In genomic region chr10:75168275-75168674, GRCh38 we compare ENCODE assay signal across 22 cellular contexts. TPM values are rescaled to one million over a fixed set of nuclear protein-coding genes. Genes with fewer than 3 reads are reported as not detected.
A peak's percentile ranks its signal among the peaks of the same experiment; 100 is the strongest.
DNase-seq lines count a peak whose midpoint lies in the region; ATAC-seq and TF ChIP-seq lines count a peak whose summit lies in the region.
"Had no signal": no experiment of that assay in that cellular context is flagged by ENCODE, and none has a peak within 500 bp of the region (broad histone marks: within the 10 kb centered on the region; RNA-seq: fewer than 3 reads in every experiment).

No MANE protein-coding gene starts in this region.

- DNase-seq in activated CD4-positive, alpha-beta T cell treated with anti-CD3 and anti-CD28 coated beads, Interleukin-2, amount 10 ng/mL, durations not matched to agents 7 days and 5 days = no peak
- DNase-seq in activated CD4-positive, alpha-beta T cell treated with anti-CD3 and anti-CD28 coated beads for 1 hour = no peak
- no peak for DNase-seq in CD4-positive, CD25-positive, alpha-beta regulatory T cell
- no peak for DNase-seq in T-helper 17 cell
- no peak for DNase-seq in immature natural killer cell
- no peak for DNase-seq in PC-9
- DNase-seq: AML-193, caudate nucleus, dermis blood vessel endothelial cell, hippocampal formation, mesenchymal stem cell, NCI-H1694 treated with DMSO at 0.1 percent for 48 hours, NCI-H510A, OCI-M1, T1000 had no signal

- no peaks in the 10 kb centered on the region for H3K27me3 Mint-ChIP-seq in activated CD4-positive, alpha-beta T cell treated with anti-CD3 and anti-CD28 coated beads, Interleukin-2, amount 10 ng/mL, durations not matched to agents 7 days and 5 days
- H3K27me3 Mint-ChIP-seq in CD4-positive, CD25-positive, alpha-beta regulatory T cell = no peaks in the 10 kb centered on the region
- no peaks in the 10 kb centered on the region for H3K27me3 Mint-ChIP-seq in T-helper 17 cell
- H3K27me3 Mint-ChIP-seq in immature natural killer cell (ENCODE audit: low read depth in 3 of 3) = no peaks in the 10 kb centered on the region
- H3K27me3 Mint-ChIP-seq: IgD-negative memory B cell had no signal

- no peaks in the 10 kb centered on the region for H3K9me3 ChIP-seq in CD4-positive, CD25-positive, alpha-beta regulatory T cell (ENCODE audit: control insufficient read depth in 2 of 2, low read length in 2 of 2)
- H3K9me3 ChIP-seq in T-helper 17 cell (ENCODE audit: control insufficient read depth, low read length, poor library complexity, severe bottlenecking) (no peaks in the 10 kb centered on the region), PC-9 (ENCODE audit: insufficient read depth, low read depth) (no peaks in the 10 kb centered on the region)
- H3K9me3 ChIP-seq: A549, tibial nerve had no signal

- peaks cover 34% of the 10 kb centered on the region for H3K36me3 Mint-ChIP-seq in activated CD4-positive, alpha-beta T cell treated with anti-CD3 and anti-CD28 coated beads, Interleukin-2, amount 10 ng/mL, durations not matched to agents 7 days and 5 days (ENCODE audit: low read depth)
- peaks cover 13% of the 10 kb centered on the region for H3K36me3 Mint-ChIP-seq in CD4-positive, CD25-positive, alpha-beta regulatory T cell
- H3K36me3 Mint-ChIP-seq in T-helper 17 cell (ENCODE audit: low read depth) (peaks cover 2% of the 10 kb centered on the region), immature natural killer cell (peaks cover 0 to 7% (median 4%) of the 10 kb centered on the region in 3 donors)

- H2AFZ ChIP-seq in PC-9 = no peak overlapping the region

- no peak overlapping the region for H3K4me2 ChIP-seq in PC-9
- H3K4me2 ChIP-seq: A549 had no signal

- H3K27ac Mint-ChIP-seq in activated CD4-positive, alpha-beta T cell treated with anti-CD3 and anti-CD28 coated beads, Interleukin-2, amount 10 ng/mL, durations not matched to agents 7 days and 5 days = peak overlapping the region; percentile 22
- H3K27ac Mint-ChIP-seq in CD4-positive, CD25-positive, alpha-beta regulatory T cell = peak overlapping the region; percentile 75 to 89 (median 82)
- peak overlapping the region; percentile 60 for H3K27ac Mint-ChIP-seq in T-helper 17 cell
- H3K27ac Mint-ChIP-seq in immature natural killer cell = peak overlapping the region in 5 of 6 donors; percentile 45 to 79 (median 57)

- CTCF ChIA-PET in activated CD4-positive, alpha-beta T cell treated with anti-CD3 and anti-CD28 coated beads, Interleukin-2, amount 10 ng/mL, durations not matched to agents 7 days and 5 days (lab: Charles Lee) = interaction anchor here (1.2 kb wide), 1 partner anchor 20 kb away, joined by 3 read pairs; no protein-coding TSS in a partner anchor
- CTCF ChIA-PET in PC-9 (lab: Charles Lee) = no interaction called here

- H3K79me2 ChIP-seq in PC-9 (ENCODE audit: low read depth) = no peaks in the 10 kb centered on the region

- no peak overlapping the region for H3K4me3 Mint-ChIP-seq in activated CD4-positive, alpha-beta T cell treated with anti-CD3 and anti-CD28 coated beads, Interleukin-2, amount 10 ng/mL, durations not matched to agents 7 days and 5 days
- peak overlapping the region in 1 of 4 donors; percentile 15 for H3K4me3 Mint-ChIP-seq in CD4-positive, CD25-positive, alpha-beta regulatory T cell
- no peak overlapping the region for H3K4me3 Mint-ChIP-seq in T-helper 17 cell
- H3K4me3 Mint-ChIP-seq in immature natural killer cell = peak overlapping the region; percentile 6 to 57 (median 29)
- H3K4me3 Mint-ChIP-seq: IgD-negative memory B cell had no signal

- no peaks in the 10 kb centered on the region for H3K27me3 ChIP-seq in CD4-positive, CD25-positive, alpha-beta regulatory T cell (ENCODE audit: control insufficient read depth, insufficient read depth, low read length)
- H3K27me3 ChIP-seq in PC-9 (ENCODE audit: insufficient read depth, low read depth) = no peaks in the 10 kb centered on the region
- H3K27me3 ChIP-seq: tibial nerve had no signal

- BruUV-seq in PC-9 (replicated peaks; lab: Mats Ljungman, UMichigan) = no TSS peak

- POLR2A ChIA-PET in activated CD4-positive, alpha-beta T cell treated with anti-CD3 and anti-CD28 coated beads, Interleukin-2, amount 10 ng/mL, durations not matched to agents 7 days and 5 days (lab: Charles Lee) = no interaction called here
- POLR2A ChIA-PET in PC-9 (lab: Charles Lee; ENCODE audit: unreplicated experiment) = no interaction called here

- H3K4me1 ChIP-seq in CD4-positive, CD25-positive, alpha-beta regulatory T cell (ENCODE audit: control insufficient read depth, insufficient read depth, low read length, poor library complexity, severe bottlenecking) = peaks cover 28% of the 10 kb centered on the region
- peaks cover 10% of the 10 kb centered on the region for H3K4me1 ChIP-seq in PC-9 (replicated peaks; ENCODE audit: insufficient read depth)

- H4K20me1 ChIP-seq in PC-9 (ENCODE audit: insufficient read depth) = peaks cover 13% of the 10 kb centered on the region; the same call in 1 of the 2 replicates

- peaks cover 3% of the 10 kb centered on the region for H3K36me3 ChIP-seq in CD4-positive, CD25-positive, alpha-beta regulatory T cell (ENCODE audit: control insufficient read depth, insufficient read depth, low read length)
- H3K36me3 ChIP-seq in PC-9 (ENCODE audit: low read depth) = peaks cover 6% of the 10 kb centered on the region; the same call in 1 of the 2 replicates

- no peaks in the 10 kb centered on the region for H3K9me3 Mint-ChIP-seq in activated CD4-positive, alpha-beta T cell treated with anti-CD3 and anti-CD28 coated beads, Interleukin-2, amount 10 ng/mL, durations not matched to agents 7 days and 5 days
- H3K9me3 Mint-ChIP-seq in CD4-positive, CD25-positive, alpha-beta regulatory T cell = no peaks in the 10 kb centered on the region
- no peaks in the 10 kb centered on the region for H3K9me3 Mint-ChIP-seq in immature natural killer cell
- H3K9me3 Mint-ChIP-seq: IgD-negative memory B cell had no signal

- H3K4me3 ChIP-seq in CD4-positive, CD25-positive, alpha-beta regulatory T cell (ENCODE audit: low read depth, low read length) = no peak overlapping the region
- H3K4me3 ChIP-seq in PC-9 = no peak overlapping the region
- H3K4me3 ChIP-seq: A549, tibial nerve had no signal

- no peak for TF ChIP-seq CTCF in PC-9 (conservative IDR thresholded peaks at IDR 0.05)

- intact Hi-C loops in PC-9 (cut with micrococcal nuclease; ENCODE audit: unreplicated experiment) = no loop called here

- H3K9me2 ChIP-seq in PC-9 (ENCODE audit: insufficient read depth) = no peaks in the 10 kb centered on the region

- peaks cover 8% of the 10 kb centered on the region; the same call in 1 of the 2 replicates for H3F3A ChIP-seq in PC-9 (ENCODE audit: insufficient read depth, low read depth)

- H3K27ac ChIP-seq in CD4-positive, CD25-positive, alpha-beta regulatory T cell (ENCODE audit: insufficient read depth, low read length, poor library complexity, severe bottlenecking) = no peak overlapping the region
- H3K27ac ChIP-seq in PC-9 = no peak overlapping the region
- H3K27ac ChIP-seq: A549, tibial nerve had no signal

- H3K4me1 Mint-ChIP-seq in activated CD4-positive, alpha-beta T cell treated with anti-CD3 and anti-CD28 coated beads, Interleukin-2, amount 10 ng/mL, durations not matched to agents 7 days and 5 days = peaks cover 41% of the 10 kb centered on the region
- H3K4me1 Mint-ChIP-seq in CD4-positive, CD25-positive, alpha-beta regulatory T cell = peaks cover 23 to 46% (median 34%) of the 10 kb centered on the region in 4 donors
- H3K4me1 Mint-ChIP-seq in T-helper 17 cell (peaks cover 25% of the 10 kb centered on the region), immature natural killer cell (peaks cover 34 to 50% of the 10 kb centered on the region in 2 donors)

- no peak for ATAC-seq in CD4-positive, CD25-positive, alpha-beta regulatory T cell (ENCODE audit: low read depth in 2 of 2)
- no peak for ATAC-seq in T-helper 17 cell
- ATAC-seq in HG02588 (IDR thresholded peaks at IDR 0.05; ENCODE audit: unreplicated experiment) = no peak
- no peak for ATAC-seq in GM18519 (IDR thresholded peaks at IDR 0.05; ENCODE audit: low FRiP score, unreplicated experiment)
- ATAC-seq: A549, left lobe of liver, SK-N-SH treated with all-trans-retinoic acid at 6 μM for 48 hours had no signal

RNA-seq across cellular contexts. Expression of gene VDAC2, which starts 42.3 kb away (rescaled TPM):
- 100 to 1,000 TPM in 1 of 2 experiments, 10 to 100 TPM in 1; 98.6 to 122 TPM for total RNA-seq in activated CD4-positive, alpha-beta T cell treated with anti-CD3 and anti-CD28 coated beads, Interleukin-2, amount 10 ng/mL, durations not matched to agents 7 days and 5 days
- 110 TPM for total RNA-seq in CD4-positive, CD25-positive, alpha-beta regulatory T cell
- 100 to 1,000 TPM; 153 to 201 (median 160) TPM for polyA plus RNA-seq in CD4-positive, CD25-positive, alpha-beta regulatory T cell
- total RNA-seq in T-helper 17 cell (100 to 1,000 TPM; 109 to 117 TPM), PC-9 (2021) (241 and 243 TPM in 2 replicates)
- polyA plus RNA-seq in immature natural killer cell = 100 to 1,000 TPM; 126 to 191 (median 148) TPM

RNA-seq across cellular contexts. Expression of gene SAMD8, which starts 56.8 kb away (rescaled TPM):
- total RNA-seq in activated CD4-positive, alpha-beta T cell treated with anti-CD3 and anti-CD28 coated beads, Interleukin-2, amount 10 ng/mL, durations not matched to agents 7 days and 5 days = 10 to 100 TPM; 12.9 to 13.3 TPM
- 36.9 TPM for total RNA-seq in CD4-positive, CD25-positive, alpha-beta regulatory T cell
- polyA plus RNA-seq in CD4-positive, CD25-positive, alpha-beta regulatory T cell = 1 to 10 TPM; 6.5 to 8.0 (median 7.7) TPM
- total RNA-seq in T-helper 17 cell (10 to 100 TPM; 25.2 to 34.2 TPM), PC-9 (2021) (27.6 and 31.1 TPM in 2 replicates)
- polyA plus RNA-seq in immature natural killer cell = 10 to 100 TPM in 1 of 3 donors, 1 to 10 TPM in 2; 5.2 to 12.6 (median 9.8) TPM

Comparison
In these comparisons a context has a peak if more than half of its experiments do, and no peak if none do; other contexts are left out.
1. H3K27ac Mint-ChIP-seq: peak in every context shown above with its lines; median percentile 82 in CD4-positive, CD25-positive, alpha-beta regulatory T cell; 60 in T-helper 17 cell; 57 in immature natural killer cell; 22 in activated CD4-positive, alpha-beta T cell treated with anti-CD3 and anti-CD28 coated beads, Interleukin-2, amount 10 ng/mL, durations not matched to agents 7 days and 5 days.
2. H3K4me3 Mint-ChIP-seq: peak in immature natural killer cell (5 of 5); none in activated CD4-positive, alpha-beta T cell treated with anti-CD3 and anti-CD28 coated beads, Interleukin-2, amount 10 ng/mL, durations not matched to agents 7 days and 5 days (single experiment) and T-helper 17 cell (single experiment).